In the genomic region with DNA sequence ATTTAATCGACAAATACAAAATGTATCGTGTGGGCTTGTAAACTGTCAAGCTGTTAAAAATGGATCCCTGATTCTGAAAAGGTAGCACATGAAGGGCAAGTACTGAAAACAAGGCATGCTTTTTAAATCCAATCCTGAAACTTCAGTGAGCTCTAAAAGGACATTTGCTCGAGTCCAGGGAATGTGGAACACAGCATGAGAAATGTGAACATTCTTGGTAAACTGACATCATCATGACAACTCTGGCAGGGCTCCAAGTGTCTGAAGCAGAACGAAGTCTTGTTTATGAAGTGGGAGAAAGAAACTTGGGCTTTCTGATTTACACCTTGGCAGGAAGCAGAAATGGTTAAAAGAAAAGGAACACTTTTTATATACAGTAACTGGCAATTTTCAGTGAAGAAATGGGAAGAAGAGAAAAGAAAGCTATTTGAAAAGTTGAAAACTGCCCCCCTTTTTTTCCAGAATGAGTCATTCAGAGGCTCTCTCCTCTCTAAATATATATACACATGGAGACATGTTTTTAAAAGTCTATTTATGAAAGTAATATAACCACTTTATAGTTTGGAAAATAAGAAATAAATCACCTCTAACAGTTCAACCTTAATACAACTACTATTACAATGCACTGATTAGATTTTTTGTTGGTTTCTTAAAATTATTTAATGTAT, we compare ENCODE assay signal across 10 cellular contexts.
DNase-seq lines count a peak whose midpoint lies in the region; ATAC-seq and TF ChIP-seq lines count a peak whose summit lies in the region.
"Had no signal": no experiment of that assay in that cellular context is flagged by ENCODE, and none has a peak within 500 bp of the region (broad histone marks: within the 10 kb centered on the region; RNA-seq: fewer than 3 reads in every experiment).

No MANE protein-coding gene starts in this region.

- H3K9me3 ChIP-seq in vagina = no peaks in the 10 kb centered on the region

- H3K4me1 ChIP-seq in vagina = peaks cover 57% of the 10 kb centered on the region

- DNase-seq in NCI-H510A treated with DMSO at 0.1 percent for 48 hours (lab: John Stamatoyannopoulos, UW) = peak; percentile 41
- DNase-seq in NCI-H510A (lab: John Stamatoyannopoulos, UW) = no peak
- DNase-seq in cerebellar cortex (ENCODE audit: low spot score) = peak; percentile 76
- DNase-seq in lower leg skin (ENCODE audit: low spot score in 2 of 2) = peak; percentile 58 to 86
- DNase-seq in vagina (ENCODE audit: extremely low spot score in 2 of 2) = no peak
- DNase-seq in activated naive CD4-positive, alpha-beta T cell (lab: John Stamatoyannopoulos, UW) = no peak
- DNase-seq: activated B cell treated with CpG ODN at 0.5 μM for 24 hours; CD4-positive, CD25-positive, alpha-beta regulatory T cell had no signal

- H3K36me3 ChIP-seq in vagina = no peaks in the 10 kb centered on the region

- ATAC-seq in GM21723 (IDR thresholded peaks at IDR 0.05; ENCODE audit: unreplicated experiment) = no peak
- no peak for ATAC-seq in activated CD4-positive, CD25-positive, alpha-beta regulatory T cell treated with anti-CD3 and anti-CD28 coated beads, Interleukin-2, amount 50 U/mL, for 24 hours

- 32 to 34% methylated on average over 4 of the region's 4 CpGs for WGBS in lower leg skin, 2 donors

- H3K4me3 ChIP-seq in lower leg skin (ENCODE audit: low read depth, poor library complexity, severe bottlenecking) (no peak overlapping the region), vagina (no peak overlapping the region)

- TF ChIP-seq POLR2A in lower leg skin (IDR thresholded peaks at IDR 0.05) (no peak), vagina (IDR thresholded peaks at IDR 0.05) (no peak)

- H3K27ac ChIP-seq in vagina = peak overlapping the region; percentile 76

- intact Hi-C loops in lower leg skin (cut with DNase I; ENCODE audit: low total_unique reads) = no loop called here
- intact Hi-C loops in vagina (cut with DNase I) = loop anchor here (10.0 kb wide), 1 partner anchor 255 kb away; a partner anchor contains a TSS

- no peaks in the 10 kb centered on the region for H3K27me3 ChIP-seq in vagina

- TF ChIP-seq CTCF in lower leg skin (IDR thresholded peaks at IDR 0.05) (no peak), vagina (IDR thresholded peaks at IDR 0.05) (no peak)

Comparison
In these comparisons a context has a peak if more than half of its experiments do, and no peak if none do; other contexts are left out.
1. DNase-seq: peak in NCI-H510A treated with DMSO at 0.1 percent for 48 hours (single experiment), cerebellar cortex (single experiment) and lower leg skin (2 of 2); none in NCI-H510A (single experiment), vagina (0 of 2) and activated naive CD4-positive, alpha-beta T cell (0 of 4).